1 cellular context compared by ENCODE assay signal in the genomic region with DNA sequence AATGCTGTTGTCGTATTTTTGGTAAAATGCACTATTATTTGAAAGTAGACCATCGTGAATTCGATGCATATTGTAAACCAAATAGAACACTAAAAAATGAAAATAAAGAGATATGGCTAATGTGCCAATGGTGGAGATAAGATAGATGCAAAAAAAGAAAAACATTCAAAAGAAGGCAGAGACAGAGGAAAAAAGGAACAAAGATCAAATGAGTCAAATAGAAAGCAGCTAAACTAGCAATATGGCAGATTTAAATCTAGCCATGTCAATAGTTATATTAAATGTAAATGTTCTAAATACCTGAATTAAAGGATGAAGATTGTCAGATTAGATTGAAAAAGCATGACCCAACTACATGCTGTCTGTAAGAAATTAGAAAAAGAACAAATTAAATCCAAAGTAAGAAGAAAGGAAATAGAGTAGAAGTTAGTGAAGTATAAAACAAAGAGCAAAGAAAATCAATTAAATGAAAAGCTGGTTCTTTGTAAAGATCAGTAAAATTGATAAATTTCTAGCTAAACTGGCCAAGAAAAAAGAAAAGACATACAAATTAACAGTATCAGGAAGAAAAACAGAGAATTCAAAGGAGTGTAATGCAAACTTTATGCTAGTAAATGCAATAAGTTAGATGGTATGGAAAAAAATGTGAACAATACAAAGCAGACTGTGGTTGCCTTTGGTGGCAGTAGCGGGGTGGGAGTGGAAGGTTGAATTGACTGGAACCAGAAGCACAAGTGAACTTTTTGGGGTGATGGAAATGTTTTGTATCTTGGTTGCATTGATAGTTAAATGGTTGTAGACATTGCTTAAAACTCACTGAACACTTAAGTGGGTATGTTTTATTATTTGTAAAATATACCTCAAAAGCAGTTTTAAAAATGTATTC.
A peak's percentile ranks its signal among the peaks of the same experiment; 100 is the strongest.
TF ChIP-seq lines count a peak whose summit lies in the region.

No MANE protein-coding gene starts in this region.

TF ChIP-seq in GM12878, 131 proteins besides CTCF, POLR2A, EP300 and RAD21:
- TF ChIP-seq CREM (IDR thresholded peaks at IDR 0.05; ENCODE audit: low read depth) (no peak), JUNB (IDR thresholded peaks at IDR 0.05) (peak; percentile 80), CHD2 (IDR thresholded peaks at IDR 0.05; ENCODE audit: borderline replicate concordance, low read depth, low read length) (no peak), TCF7 (IDR thresholded peaks at IDR 0.05; ENCODE audit: borderline replicate concordance) (0 out of 2 replicates have a peak, but pooled peaks have one; percentile 17), STAT3 (IDR thresholded peaks at IDR 0.05; ENCODE audit: low read depth, low read length) (no peak), SRF (IDR thresholded peaks at IDR 0.05; ENCODE audit: low read depth in 2 of 2, low read length in 2 of 2) (no peak), IRF4 (IDR thresholded peaks at IDR 0.05; ENCODE audit: low read depth, low read length) (0 out of 2 replicates have a peak, but pooled peaks have one; percentile 24), SPI1 (IDR thresholded peaks at IDR 0.05; ENCODE audit: borderline replicate concordance, insufficient read depth, low read depth, low read length) (no peak), MYC (IDR thresholded peaks at IDR 0.05; ENCODE audit: insufficient read depth, insufficient read length, insufficient replicate concordance, low read length, severe bottlenecking) (no peak), SUZ12 (IDR thresholded peaks at IDR 0.05; ENCODE audit: unreplicated experiment) (no peak), RB1 (IDR thresholded peaks at IDR 0.05; ENCODE audit: borderline replicate concordance) (no peak)
- TF ChIP-seq, protein P1, sequence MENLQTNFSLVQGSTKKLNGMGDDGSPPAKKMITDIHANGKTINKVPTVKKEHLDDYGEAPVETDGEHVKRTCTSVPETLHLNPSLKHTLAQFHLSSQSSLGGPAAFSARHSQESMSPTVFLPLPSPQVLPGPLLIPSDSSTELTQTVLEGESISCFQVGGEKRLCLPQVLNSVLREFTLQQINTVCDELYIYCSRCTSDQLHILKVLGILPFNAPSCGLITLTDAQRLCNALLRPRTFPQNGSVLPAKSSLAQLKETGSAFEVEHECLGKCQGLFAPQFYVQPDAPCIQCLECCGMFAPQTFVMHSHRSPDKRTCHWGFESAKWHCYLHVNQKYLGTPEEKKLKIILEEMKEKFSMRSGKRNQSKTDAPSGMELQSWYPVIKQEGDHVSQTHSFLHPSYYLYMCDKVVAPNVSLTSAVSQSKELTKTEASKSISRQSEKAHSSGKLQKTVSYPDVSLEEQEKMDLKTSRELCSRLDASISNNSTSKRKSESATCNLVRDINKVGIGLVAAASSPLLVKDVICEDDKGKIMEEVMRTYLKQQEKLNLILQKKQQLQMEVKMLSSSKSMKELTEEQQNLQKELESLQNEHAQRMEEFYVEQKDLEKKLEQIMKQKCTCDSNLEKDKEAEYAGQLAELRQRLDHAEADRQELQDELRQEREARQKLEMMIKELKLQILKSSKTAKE (IDR thresholded peaks at IDR 0.05; ENCODE audit: low read depth, poor library complexity, severe bottlenecking): no peak
TF ChIP-seq in GM12878: peak in this region for 3.
